Comparison of ENCODE assay signal across 1 cellular context in genomic region chr17:46170609-46171432, GRCh38.
TF ChIP-seq lines count a peak whose summit lies in the region.

No MANE protein-coding gene starts in this region.

TF ChIP-seq in HepG2, 621 proteins besides CTCF, POLR2A, EP300 and RAD21 (continued from another document):
- TF ChIP-seq USF2 (IDR thresholded peaks at IDR 0.05; ENCODE audit: low read depth, low read length) (no peak), USF2 (CRISPR knock-in tag; IDR thresholded peaks at IDR 0.05; ENCODE audit: borderline replicate concordance) (no peak)
